In the genomic region with DNA sequence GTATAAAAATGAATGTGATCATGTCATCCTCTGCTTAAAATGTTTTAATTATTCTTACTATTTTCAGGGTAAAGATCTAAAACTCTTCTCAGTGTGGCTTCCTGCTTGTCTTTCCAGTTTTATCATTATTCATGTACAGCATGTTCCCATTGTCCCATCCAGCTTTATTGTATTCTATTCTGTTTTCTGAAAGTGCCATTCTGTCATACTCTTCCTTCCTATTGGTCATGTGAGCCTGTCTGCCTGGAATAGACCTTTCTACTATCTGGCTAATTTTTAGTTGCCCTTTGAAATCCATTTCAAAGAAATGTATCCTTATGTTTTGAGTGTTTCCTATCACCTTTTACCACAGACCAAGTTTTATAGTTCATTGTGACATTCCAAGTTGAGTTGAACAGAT, we compare ENCODE assay signal across 13 cellular contexts.
"Had no signal": no experiment of that assay in that cellular context is flagged by ENCODE, and none has a peak within 500 bp of the region (broad histone marks: within the 10 kb centered on the region; RNA-seq: fewer than 3 reads in every experiment).

No MANE protein-coding gene starts in this region.

- DNase-seq: activated CD4-positive, alpha-beta T cell treated with anti-CD3 and anti-CD28 coated beads, Interleukin-2, amount 50 U/mL, for 48 hours; activated CD8-positive, alpha-beta memory T cell treated with anti-CD3 and anti-CD28 coated beads, Interleukin-2, amount 10 ng/mL, durations not matched to agents 7 days and 5 days; activated gamma-delta T cell treated with Interleukin-2 at 50 U/mL for 16 hours; activated naive CD8-positive, alpha-beta T cell treated with anti-CD3 and anti-CD28 coated beads for 36 hours; activated T-cell treated with anti-CD3 and anti-CD28 coated beads, Interleukin-2, amount 50 U/mL, for 24 hours; cortex of kidney; head of caudate nucleus; mesendoderm; ovary; retina; transverse colon had no signal

- H3K27ac ChIP-seq: ovary, skin epidermis, transverse colon had no signal

- H3K27me3 ChIP-seq: ovary, transverse colon had no signal

- H3K4me3 ChIP-seq: ovary, skin epidermis, transverse colon had no signal

- ATAC-seq: activated CD4-positive, CD25-positive, alpha-beta regulatory T cell treated with anti-CD3 and anti-CD28 coated beads, Interleukin-2, amount 50 U/mL, for 24 hours; activated CD8-positive, alpha-beta memory T cell treated with anti-CD3 and anti-CD28 coated beads, Interleukin-2, amount 10 ng/mL, durations not matched to agents 7 days and 5 days had no signal

- H3K36me3 ChIP-seq: ovary, transverse colon had no signal
